ENCODE assay signal across 20 cellular contexts in genomic region chr9:111294691-111295451, GRCh38. TPM values are rescaled to one million over a fixed set of nuclear protein-coding genes. Genes with fewer than 3 reads are reported as not detected.
A peak's percentile ranks its signal among the peaks of the same experiment; 100 is the strongest.
DNase-seq lines count a peak whose midpoint lies in the region; ATAC-seq and TF ChIP-seq lines count a peak whose summit lies in the region.
"Had no signal": no experiment of that assay in that cellular context is flagged by ENCODE, and none has a peak within 500 bp of the region (broad histone marks: within the 10 kb centered on the region; RNA-seq: fewer than 3 reads in every experiment).

No MANE protein-coding gene starts in this region.

- no peaks in the 10 kb centered on the region for H3K79me2 ChIP-seq in GM23338 (replicated peaks; ENCODE audit: insufficient read depth)

- H3K9ac ChIP-seq in rectal smooth muscle tissue (ENCODE audit: low read length): no peak overlapping the region

- H3K4me3 ChIP-seq in rectal smooth muscle tissue (ENCODE audit: low read length) (no peak overlapping the region), GM23338 (no peak overlapping the region)
- H3K4me3 ChIP-seq: K562 had no signal

- H3K27me3 ChIP-seq in rectal smooth muscle tissue (ENCODE audit: control insufficient read depth, insufficient read depth, low read length) (no peaks in the 10 kb centered on the region), GM23338 (ENCODE audit: insufficient read depth) (no peaks in the 10 kb centered on the region)
- H3K27me3 ChIP-seq: BE2C had no signal

- DNase-seq in medulla oblongata (ENCODE audit: extremely low spot score) (peak; percentile 89), T1000 (lab: John Stamatoyannopoulos, UW) (no peak), GM23338 (ENCODE audit: low spot score) (no peak)
- no peak for DNase-seq in stimulated activated CD4-positive, alpha-beta T cell treated with anti-CD3 and anti-CD28 coated beads, Interleukin-12 subunit alpha, Interleukin-12 subunit beta, amount 100 ng/mL, for 4 hours
- DNase-seq: BE2C; Calu3; CD4-positive, alpha-beta T cell; GOT3; MV-4-11; NCI-H1417 treated with DMSO at 0.1 percent for 48 hours; NCI-H1930; NCI-H446; NK-92 treated with Interleukin-12 subunit alpha and Interleukin-12 subunit beta, amount 100 ng/mL, for 24 hours; SIG-M5 had no signal

- no peak overlapping the region for H3K4me2 ChIP-seq in GM23338

- H3K36me3 Mint-ChIP-seq in GM23338 (ENCODE audit: low read depth): peaks cover 3% of the 10 kb centered on the region; the same call in 1 of the 3 replicates

- ATAC-seq in GM23338 (no peak), GM21381 (IDR thresholded peaks at IDR 0.05; ENCODE audit: unreplicated experiment) (no peak)
- ATAC-seq: K562 had no signal

- H3K27ac Mint-ChIP-seq in GM23338: no peak overlapping the region
- H3K27ac Mint-ChIP-seq: CD4-positive, alpha-beta T cell had no signal

- no peaks in the 10 kb centered on the region for H3K9me2 ChIP-seq in GM23338 (ENCODE audit: insufficient read depth)

- no peak for TF ChIP-seq CTCF in GM23338 (conservative IDR thresholded peaks at IDR 0.05; ENCODE audit: low read depth in 2 of 2)

- H4K20me1 ChIP-seq in GM23338 (replicated peaks; ENCODE audit: insufficient read depth): no peaks in the 10 kb centered on the region

- no peak overlapping the region for H2AFZ ChIP-seq in GM23338

- H3K27me3 Mint-ChIP-seq in GM23338 (ENCODE audit: insufficient read depth, low read depth, poor library complexity): no peaks in the 10 kb centered on the region

- no peaks in the 10 kb centered on the region for H3K4me1 ChIP-seq in rectal smooth muscle tissue (ENCODE audit: control insufficient read depth, insufficient read depth, low read length)
- H3K4me1 ChIP-seq in GM23338 (ENCODE audit: insufficient read depth): no peaks in the 10 kb centered on the region
- H3K4me1 ChIP-seq: BE2C had no signal

- H3K36me3 ChIP-seq in rectal smooth muscle tissue (ENCODE audit: control insufficient read depth, insufficient read depth, low read length): no peaks in the 10 kb centered on the region
- no peaks in the 10 kb centered on the region for H3K36me3 ChIP-seq in GM23338 (ENCODE audit: insufficient read depth)
- H3K36me3 ChIP-seq: BE2C had no signal

- H3K9me3 Mint-ChIP-seq in GM23338: no peaks in the 10 kb centered on the region; the same call in 2 of the 3 replicates

- no peaks in the 10 kb centered on the region for H3F3A ChIP-seq in GM23338 (replicated peaks; ENCODE audit: low read depth)

- H3K4me3 Mint-ChIP-seq in GM23338: no peak overlapping the region
- H3K4me3 Mint-ChIP-seq: CD4-positive, alpha-beta T cell had no signal

- H3K4me1 Mint-ChIP-seq in GM23338: peaks cover 8% of the 10 kb centered on the region

- H3K27ac ChIP-seq in cingulate gyrus (ENCODE audit: low read depth, low read length) (peak overlapping the region; percentile 78), rectal smooth muscle tissue (ENCODE audit: low read depth, low read length) (peak overlapping the region; percentile 4), GM23338 (ENCODE audit: low read depth) (no peak overlapping the region)

TF ChIP-seq in GM23338, 12 proteins besides CTCF, POLR2A, EP300 and RAD21:
- TF ChIP-seq EZH2phosphoT487 (IDR thresholded peaks at IDR 0.05; ENCODE audit: unreplicated experiment) (no peak), CREB1 (CRISPR knock-in tag; IDR thresholded peaks at IDR 0.05; ENCODE audit: low read depth) (no peak)

RNA-seq across cellular contexts. Expression of gene OR2K2, which starts 35.2 kb away (rescaled TPM):
- total RNA-seq in GM23338 (2014; rRNA removed; shearing (Covaris generic)): not detected in 2 replicates
- polyA plus RNA-seq in GM23338 (2016; fragmentation: Nextera tagmentation; extraction: Ambion mirVana): not detected in 2 replicates
- total RNA-seq: Calu3; CD4-positive, alpha-beta T cell; K562; OCI-LY7 had no signal
- polyA plus RNA-seq: AG04450, K562 had no signal
